Comparison of ENCODE assay signal across 8 cellular contexts in genomic region chr11:3947084-3947483, GRCh38.
DNase-seq lines count a peak whose midpoint lies in the region; ATAC-seq, FAIRE-seq and TF ChIP-seq lines count a peak whose summit lies in the region.

No MANE protein-coding gene starts in this region.

- H3K27ac ChIP-seq in adrenal gland, result peak overlapping the region in 4 of 5 donors; percentile 29 to 58 (median 45)

- intact Hi-C loops in adrenal gland (cut with DNase I) (no loop called here), mucosa of descending colon (cut with DNase I, micrococcal nuclease) (no loop called here)

- no peak for TF ChIP-seq CTCF in NB4 (IDR thresholded peaks at IDR 0.05; ENCODE audit: low read depth, low read length)
- no peak for TF ChIP-seq CTCF in adrenal gland (IDR thresholded peaks at IDR 0.05)
- TF ChIP-seq CTCF in mucosa of descending colon (IDR thresholded peaks at IDR 0.05), result no peak

- no peak for TF ChIP-seq POLR2A in GM12892 (IDR thresholded peaks at IDR 0.05; ENCODE audit: low read depth, low read length)
- TF ChIP-seq POLR2A in NB4 (IDR thresholded peaks at IDR 0.05; ENCODE audit: extremely low read depth, insufficient read length), result no peak
- TF ChIP-seq POLR2A in adrenal gland (IDR thresholded peaks at IDR 0.05), result no peak

- DNase-seq in GM12892 (ENCODE audit: insufficient read length) (no peak), NB4 (ENCODE audit: low read depth) (peak; percentile 42), adrenal gland (peak in 6 of 7 donors; percentile 10 to 60 (median 29)), mucosa of descending colon (peak in 1 of 3 donors; percentile 56), ecto neural progenitor cell (ENCODE audit: low spot score) (no peak), inferior parietal cortex (ENCODE audit: extremely low spot score) (no peak), HPDE6-E6E7 (ENCODE audit: extremely low spot score) (no peak)

- peaks cover 3 to 42% of the 10 kb centered on the region in 2 donors for H3K4me1 ChIP-seq in adrenal gland (replicated peaks in 1 of 2)
- peaks cover 32% of the 10 kb centered on the region for H3K4me1 ChIP-seq in mucosa of descending colon (ENCODE audit: low read depth)

- H3K36me3 ChIP-seq in adrenal gland (replicated peaks in 1 of 2) (no peaks in the 10 kb centered on the region), mucosa of descending colon (ENCODE audit: low read depth) (no peaks in the 10 kb centered on the region)

- H3K4me3 ChIP-seq in NB4 (ENCODE audit: low read depth, low read length) (no peak overlapping the region), adrenal gland (no peak overlapping the region), mucosa of descending colon (no peak overlapping the region)

- no peaks in the 10 kb centered on the region for H3K27me3 ChIP-seq in adrenal gland

- H3K9me3 ChIP-seq in adrenal gland (replicated peaks in 1 of 3), result no peaks in the 10 kb centered on the region
- H3K9me3 ChIP-seq in mucosa of descending colon, result no peaks in the 10 kb centered on the region

- peak; percentile 92 for FAIRE-seq in GM12892 (lab: Jason Lieb, UNC)

- ATAC-seq in GM21737 (IDR thresholded peaks at IDR 0.05; ENCODE audit: unreplicated experiment), result peak; percentile 79
- peak; percentile 84 for ATAC-seq in mucosa of descending colon

- WGBS in adrenal gland, 4 donors, result 22 to 41% (median 31%) methylated on average over 1 of the region's 1 CpG

Comparison
In these comparisons a context has a peak if more than half of its experiments do, and no peak if none do; other contexts are left out.
1. DNase-seq: peak in NB4 (single experiment) and adrenal gland (6 of 7); none in GM12892 (single experiment), ecto neural progenitor cell (single experiment), inferior parietal cortex (single experiment) and HPDE6-E6E7 (single experiment).